ENCODE assay signal across 17 cellular contexts in genomic region chr2:229417176-229417575, GRCh38.
DNase-seq lines count a peak whose midpoint lies in the region; ATAC-seq and TF ChIP-seq lines count a peak whose summit lies in the region.
"Had no signal": no experiment of that assay in that cellular context is flagged by ENCODE, and none has a peak within 500 bp of the region (broad histone marks: within the 10 kb centered on the region; RNA-seq: fewer than 3 reads in every experiment).

No MANE protein-coding gene starts in this region.

- no peak for ATAC-seq in gastroesophageal sphincter
- no peak for ATAC-seq in natural killer cell treated with Interleukin-12 subunit alpha and Interleukin-12 subunit beta and Interleukin-15 and Interleukin-18, amount 100 ng/mL, for 72 hours
- ATAC-seq in activated CD4-positive, alpha-beta T cell treated with anti-CD3 and anti-CD28 coated beads for 36 hours = no peak
- ATAC-seq: activated CD8-positive, alpha-beta T cell treated with anti-CD3 and anti-CD28 coated beads for 36 hours had no signal

- no peak overlapping the region for H3K4me3 ChIP-seq in AG10803 (ENCODE audit: low read length)
- no peak overlapping the region for H3K4me3 ChIP-seq in ascending aorta
- no peak overlapping the region for H3K4me3 ChIP-seq in gastroesophageal sphincter
- H3K4me3 ChIP-seq in skeletal muscle tissue (ENCODE audit: low read length in 3 of 3) = no peak overlapping the region
- H3K4me3 ChIP-seq: colonic mucosa, GM23248, spleen had no signal

- H3K4me1 Mint-ChIP-seq in natural killer cell treated with Interleukin-12 subunit alpha and Interleukin-12 subunit beta and Interleukin-15 and Interleukin-18, amount 100 ng/mL, for 72 hours (ENCODE audit: low read depth in 2 of 2) = peaks cover 0 to 4% of the 10 kb centered on the region in 2 donors
- no peaks in the 10 kb centered on the region for H3K4me1 Mint-ChIP-seq in activated CD4-positive, alpha-beta T cell treated with anti-CD3 and anti-CD28 coated beads for 36 hours

- no peak for TF ChIP-seq CTCF in AG10803 (conservative IDR thresholded peaks at IDR 0.05; ENCODE audit: low read length)
- no peak for TF ChIP-seq CTCF in ascending aorta (IDR thresholded peaks at IDR 0.05)
- TF ChIP-seq CTCF in gastroesophageal sphincter (IDR thresholded peaks at IDR 0.05) = no peak

- H3K4me1 ChIP-seq in ascending aorta (peaks cover 15 to 62% of the 10 kb centered on the region in 2 donors), gastroesophageal sphincter (peaks cover 0 to 15% (median 13%) of the 10 kb centered on the region in 3 donors), skeletal muscle tissue (ENCODE audit: control insufficient read depth in 3 of 3, insufficient read depth in 3 of 3, low read length in 3 of 3) (peaks cover 0 to 3% (median 0%) of the 10 kb centered on the region in 3 donors)
- H3K4me1 ChIP-seq: colonic mucosa had no signal

- H3K27ac Mint-ChIP-seq in natural killer cell treated with Interleukin-12 subunit alpha and Interleukin-12 subunit beta and Interleukin-15 and Interleukin-18, amount 100 ng/mL, for 72 hours = no peak overlapping the region
- no peak overlapping the region for H3K27ac Mint-ChIP-seq in activated CD4-positive, alpha-beta T cell treated with anti-CD3 and anti-CD28 coated beads for 36 hours
- H3K27ac Mint-ChIP-seq: activated CD8-positive, alpha-beta T cell treated with anti-CD3 and anti-CD28 coated beads for 36 hours; T-helper 1 cell treated with Interleukin-12 subunit alpha and Interleukin-12 subunit beta and Interleukin-4 antibody, amounts not matched to agents 30 μg/mL and 1 μg/mL, for 36 hours had no signal

- H3K36me3 Mint-ChIP-seq in natural killer cell treated with Interleukin-12 subunit alpha and Interleukin-12 subunit beta and Interleukin-15 and Interleukin-18, amount 100 ng/mL, for 72 hours = no peaks in the 10 kb centered on the region
- H3K36me3 Mint-ChIP-seq in activated CD4-positive, alpha-beta T cell treated with anti-CD3 and anti-CD28 coated beads for 36 hours (ENCODE audit: low read depth) = no peaks in the 10 kb centered on the region

- DNase-seq in AG10803 (ENCODE audit: low read depth) (peak; percentile 18), ascending aorta (ENCODE audit: low spot score in 2 of 2) (no peak), NCI-H146 treated with DMSO at 0.1 percent for 48 hours (lab: John Stamatoyannopoulos, UW; ENCODE audit: unreplicated experiment) (no peak), HEK293T (ENCODE audit: extremely low spot score) (no peak)
- DNase-seq in natural killer cell treated with Interleukin-12 subunit alpha and Interleukin-12 subunit beta and Interleukin-15 and Interleukin-18, amount 100 ng/mL, for 72 hours (ENCODE audit: low spot score) = no peak
- no peak for DNase-seq in activated CD4-positive, alpha-beta T cell treated with anti-CD3 and anti-CD28 coated beads for 36 hours
- DNase-seq: activated CD8-positive, alpha-beta T cell treated with anti-CD3 and anti-CD28 coated beads for 36 hours; colonic mucosa; GDM1; NCI-H226; spleen; stimulated activated naive CD4-positive, alpha-beta T cell had no signal

- H3K36me3 ChIP-seq in ascending aorta = no peaks in the 10 kb centered on the region
- H3K36me3 ChIP-seq in gastroesophageal sphincter = no peaks in the 10 kb centered on the region
- no peaks in the 10 kb centered on the region for H3K36me3 ChIP-seq in skeletal muscle tissue (ENCODE audit: control insufficient read depth in 3 of 3, insufficient read depth in 3 of 3, low read length in 3 of 3)
- H3K36me3 ChIP-seq: colonic mucosa, spleen had no signal

- no peaks in the 10 kb centered on the region for H3K9me3 ChIP-seq in ascending aorta
- no peaks in the 10 kb centered on the region for H3K9me3 ChIP-seq in gastroesophageal sphincter
- no peaks in the 10 kb centered on the region for H3K9me3 ChIP-seq in skeletal muscle tissue (ENCODE audit: control insufficient read depth in 3 of 3, low read length in 3 of 3)
- H3K9me3 ChIP-seq: colonic mucosa had no signal

- POLR2A ChIA-PET in HEK293T (lab: Yijun Ruan, JAX) = no interaction called here
- POLR2A ChIA-PET in activated CD4-positive, alpha-beta T cell treated with anti-CD3 and anti-CD28 coated beads for 36 hours (lab: Charles Lee) = no interaction called here

- TF ChIP-seq EP300 in gastroesophageal sphincter (IDR thresholded peaks at IDR 0.05) = no peak

- H3K9ac ChIP-seq in skeletal muscle tissue (ENCODE audit: low read depth in 1 of 3, low read length in 3 of 3) = no peak overlapping the region
- H3K9ac ChIP-seq: GM23248, KMS-11 had no signal

- H3K4me3 Mint-ChIP-seq in natural killer cell treated with Interleukin-12 subunit alpha and Interleukin-12 subunit beta and Interleukin-15 and Interleukin-18, amount 100 ng/mL, for 72 hours = no peak overlapping the region
- no peak overlapping the region for H3K4me3 Mint-ChIP-seq in activated CD4-positive, alpha-beta T cell treated with anti-CD3 and anti-CD28 coated beads for 36 hours
- H3K4me3 Mint-ChIP-seq: activated CD8-positive, alpha-beta T cell treated with anti-CD3 and anti-CD28 coated beads for 36 hours; T-helper 1 cell treated with Interleukin-12 subunit alpha and Interleukin-12 subunit beta and Interleukin-4 antibody, amounts not matched to agents 30 μg/mL and 1 μg/mL, for 36 hours had no signal

- no peaks in the 10 kb centered on the region for H3K27me3 ChIP-seq in ascending aorta
- no peaks in the 10 kb centered on the region for H3K27me3 ChIP-seq in gastroesophageal sphincter
- no peaks in the 10 kb centered on the region for H3K27me3 ChIP-seq in skeletal muscle tissue (ENCODE audit: control insufficient read depth in 3 of 3, insufficient read depth in 3 of 3, low read length in 3 of 3)
- H3K27me3 ChIP-seq: colonic mucosa, spleen had no signal

- CTCF ChIA-PET in HEK293T (lab: Yijun Ruan, JAX) = no interaction called here
- CTCF ChIA-PET in activated CD4-positive, alpha-beta T cell treated with anti-CD3 and anti-CD28 coated beads for 36 hours (lab: Charles Lee) = no interaction called here

- H3K27ac ChIP-seq in ascending aorta (peak overlapping the region; percentile 90), gastroesophageal sphincter (peak overlapping the region; percentile 56 to 77 (median 66)), skeletal muscle tissue (ENCODE audit: low read depth, low read length) (peak overlapping the region; percentile 57)
- H3K27ac ChIP-seq: colonic mucosa, GM23248, KMS-11 had no signal

- no peak for TF ChIP-seq POLR2A in gastroesophageal sphincter (IDR thresholded peaks at IDR 0.05)

- H3K27me3 Mint-ChIP-seq in natural killer cell treated with Interleukin-12 subunit alpha and Interleukin-12 subunit beta and Interleukin-15 and Interleukin-18, amount 100 ng/mL, for 72 hours = peaks cover 0 to 4% of the 10 kb centered on the region in 2 donors
- H3K27me3 Mint-ChIP-seq in activated CD4-positive, alpha-beta T cell treated with anti-CD3 and anti-CD28 coated beads for 36 hours = peaks cover 5% of the 10 kb centered on the region

- WGBS in gastroesophageal sphincter (ENCODE audit: low coverage in 1 of 2), 2 donors = 13 to 33% methylated on average over 3 to 8 of the region's 8 CpGs

- H3K9me3 Mint-ChIP-seq in natural killer cell treated with Interleukin-12 subunit alpha and Interleukin-12 subunit beta and Interleukin-15 and Interleukin-18, amount 100 ng/mL, for 72 hours = peaks cover 3% of the 10 kb centered on the region
- H3K9me3 Mint-ChIP-seq in activated CD4-positive, alpha-beta T cell treated with anti-CD3 and anti-CD28 coated beads for 36 hours (ENCODE audit: low read depth) = no peaks in the 10 kb centered on the region
- H3K9me3 Mint-ChIP-seq: T-helper 1 cell treated with Interleukin-12 subunit alpha and Interleukin-12 subunit beta and Interleukin-4 antibody, amounts not matched to agents 30 μg/mL and 1 μg/mL, for 36 hours had no signal

- intact Hi-C loops in ascending aorta (cut with DNase I) = loop anchor here (2.0 to 10.0 kb wide), 3 partner anchors 28 to 1542 kb away; partner anchors contain the start of genes DAW1 and PID1
- intact Hi-C loops in activated CD4-positive, alpha-beta T cell treated with anti-CD3 and anti-CD28 coated beads for 36 hours (cut with DNase I, micrococcal nuclease) = no loop called here

TF ChIP-seq in HEK293T, 16 proteins besides CTCF, POLR2A, EP300 and RAD21:
- TF ChIP-seq ZNF384 (IDR thresholded peaks at IDR 0.05) (no peak), FOXA1 (IDR thresholded peaks at IDR 0.05) (no peak), L3MBTL2 (conservative IDR thresholded peaks at IDR 0.05) (no peak), SUZ12 (IDR thresholded peaks at IDR 0.05) (no peak), FOXM1 (IDR thresholded peaks at IDR 0.05; ENCODE audit: borderline replicate concordance) (no peak), HDGF (IDR thresholded peaks at IDR 0.05; ENCODE audit: borderline replicate concordance) (no peak), NFRKB (IDR thresholded peaks at IDR 0.05) (no peak), CTBP1 (IDR thresholded peaks at IDR 0.05; ENCODE audit: borderline replicate concordance) (no peak), PKNOX1 (IDR thresholded peaks at IDR 0.05) (no peak), BHLHE40 (IDR thresholded peaks at IDR 0.05; ENCODE audit: borderline replicate concordance) (no peak), ARNT (IDR thresholded peaks at IDR 0.05) (no peak), SP1 (IDR thresholded peaks at IDR 0.05) (no peak), LEF1 (IDR thresholded peaks at IDR 0.05; ENCODE audit: borderline replicate concordance) (no peak), FOXK2 (IDR thresholded peaks at IDR 0.05) (no peak), TARDBP (IDR thresholded peaks at IDR 0.05) (no peak)
TF ChIP-seq in HEK293T: peak in this region for 0.
